14 cellular contexts compared by ENCODE assay signal in genomic region chr5:179909224-179909623, GRCh38. TPM values are rescaled to one million over a fixed set of nuclear protein-coding genes. Genes with fewer than 3 reads are reported as not detected.
DNase-seq lines count a peak whose midpoint lies in the region; ATAC-seq and TF ChIP-seq lines count a peak whose summit lies in the region.
"Had no signal": no experiment of that assay in that cellular context is flagged by ENCODE, and none has a peak within 500 bp of the region (broad histone marks: within the 10 kb centered on the region; RNA-seq: fewer than 3 reads in every experiment).

No MANE protein-coding gene starts in this region.

- ATAC-seq in activated naive CD8-positive, alpha-beta T cell treated with anti-CD3 and anti-CD28 coated beads, Interleukin-2, amount 50 U/mL, for 24 hours = no peak
- ATAC-seq in activated T-helper 17 cell treated with anti-CD3 and anti-CD28 coated beads, Interleukin-2, amount 50 U/mL, for 72 hours (replicated peaks) = no peak
- ATAC-seq in natural killer cell = no peak
- no peak for ATAC-seq in HG03442 (IDR thresholded peaks at IDR 0.05; ENCODE audit: unreplicated experiment)
- no peak for ATAC-seq in GM21390 (IDR thresholded peaks at IDR 0.05; ENCODE audit: unreplicated experiment)
- ATAC-seq: stimulated activated naive B cell treated with anti-CD40 and anti-IgM and Interleukin-4, amounts not matched to agents 10 μg/mL and 1 μg/mL and 100 μg/mL, for 72 hours had no signal

- H3K9me3 Mint-ChIP-seq in activated naive CD8-positive, alpha-beta T cell (ENCODE audit: low read depth) = no peaks in the 10 kb centered on the region
- H3K9me3 Mint-ChIP-seq in activated naive CD8-positive, alpha-beta T cell treated with anti-CD3 and anti-CD28 coated beads, Interleukin-2, amount 50 U/mL, for 24 hours = no peaks in the 10 kb centered on the region
- no peaks in the 10 kb centered on the region for H3K9me3 Mint-ChIP-seq in activated T-helper 17 cell treated with anti-CD3 and anti-CD28 coated beads, Interleukin-2, amount 50 U/mL, for 72 hours
- no peaks in the 10 kb centered on the region for H3K9me3 Mint-ChIP-seq in natural killer cell
- H3K9me3 Mint-ChIP-seq: stimulated activated naive B cell treated with anti-CD40 and anti-IgM and Interleukin-4, amounts not matched to agents 10 μg/mL and 1 μg/mL and 100 μg/mL, for 72 hours had no signal

- no peak for DNase-seq in activated naive CD8-positive, alpha-beta T cell treated with anti-CD3 and anti-CD28 coated beads, Interleukin-2, amount 50 U/mL, for 24 hours
- DNase-seq in natural killer cell (no peak), germinal center (ENCODE audit: low spot score) (no peak)
- DNase-seq: heart left ventricle; Karpas-422; NCI-H1092; NCI-H187 treated with DMSO at 0.1 percent for 48 hours; stimulated activated CD4-positive, alpha-beta T cell treated with anti-CD3 and anti-CD28 coated beads, Interleukin-2, amount 100 ng/mL, for 24 hours; stimulated activated naive B cell treated with anti-CD40 and anti-IgM and Interleukin-4, amounts not matched to agents 10 μg/mL and 1 μg/mL and 100 μg/mL, for 72 hours; testis had no signal

- intact Hi-C loops in natural killer cell (cut with micrococcal nuclease) = loop anchor here (2.0 kb wide), 1 partner anchor 146 kb away; no protein-coding TSS in a partner anchor

- no peaks in the 10 kb centered on the region for H3K27me3 Mint-ChIP-seq in activated naive CD8-positive, alpha-beta T cell
- H3K27me3 Mint-ChIP-seq in activated naive CD8-positive, alpha-beta T cell treated with anti-CD3 and anti-CD28 coated beads, Interleukin-2, amount 50 U/mL, for 24 hours = no peaks in the 10 kb centered on the region
- no peaks in the 10 kb centered on the region for H3K27me3 Mint-ChIP-seq in activated T-helper 17 cell treated with anti-CD3 and anti-CD28 coated beads, Interleukin-2, amount 50 U/mL, for 72 hours
- H3K27me3 Mint-ChIP-seq in natural killer cell (ENCODE audit: low read depth in 2 of 2) = no peaks in the 10 kb centered on the region
- H3K27me3 Mint-ChIP-seq: stimulated activated naive B cell treated with anti-CD40 and anti-IgM and Interleukin-4, amounts not matched to agents 10 μg/mL and 1 μg/mL and 100 μg/mL, for 72 hours had no signal

- H3K4me3 Mint-ChIP-seq in activated naive CD8-positive, alpha-beta T cell = peak overlapping the region; percentile 82
- no peak overlapping the region for H3K4me3 Mint-ChIP-seq in activated naive CD8-positive, alpha-beta T cell treated with anti-CD3 and anti-CD28 coated beads, Interleukin-2, amount 50 U/mL, for 24 hours
- peak overlapping the region; percentile 63 for H3K4me3 Mint-ChIP-seq in activated T-helper 17 cell treated with anti-CD3 and anti-CD28 coated beads, Interleukin-2, amount 50 U/mL, for 72 hours
- peak overlapping the region; percentile 74 for H3K4me3 Mint-ChIP-seq in natural killer cell

- peaks cover 4% of the 10 kb centered on the region for H3K36me3 Mint-ChIP-seq in activated naive CD8-positive, alpha-beta T cell
- H3K36me3 Mint-ChIP-seq in activated naive CD8-positive, alpha-beta T cell treated with anti-CD3 and anti-CD28 coated beads, Interleukin-2, amount 50 U/mL, for 24 hours (ENCODE audit: low read depth) = peaks cover 8% of the 10 kb centered on the region
- peaks cover 21% of the 10 kb centered on the region for H3K36me3 Mint-ChIP-seq in activated T-helper 17 cell treated with anti-CD3 and anti-CD28 coated beads, Interleukin-2, amount 50 U/mL, for 72 hours (ENCODE audit: low read depth)
- H3K36me3 Mint-ChIP-seq in natural killer cell = no peaks in the 10 kb centered on the region

- H3K27ac Mint-ChIP-seq in activated naive CD8-positive, alpha-beta T cell = peak overlapping the region; percentile 41
- no peak overlapping the region for H3K27ac Mint-ChIP-seq in activated naive CD8-positive, alpha-beta T cell treated with anti-CD3 and anti-CD28 coated beads, Interleukin-2, amount 50 U/mL, for 24 hours
- H3K27ac Mint-ChIP-seq in activated T-helper 17 cell treated with anti-CD3 and anti-CD28 coated beads, Interleukin-2, amount 50 U/mL, for 72 hours = peak overlapping the region; percentile 40
- H3K27ac Mint-ChIP-seq in natural killer cell = peak overlapping the region in 1 of 2 donors; percentile 46
- H3K27ac Mint-ChIP-seq: stimulated activated naive B cell treated with anti-CD40 and anti-IgM and Interleukin-4, amounts not matched to agents 10 μg/mL and 1 μg/mL and 100 μg/mL, for 72 hours had no signal

- H3K4me1 Mint-ChIP-seq in activated naive CD8-positive, alpha-beta T cell (ENCODE audit: low read depth) = peaks cover 8% of the 10 kb centered on the region
- H3K4me1 Mint-ChIP-seq in activated naive CD8-positive, alpha-beta T cell treated with anti-CD3 and anti-CD28 coated beads, Interleukin-2, amount 50 U/mL, for 24 hours = peaks cover 20% of the 10 kb centered on the region
- H3K4me1 Mint-ChIP-seq in activated T-helper 17 cell treated with anti-CD3 and anti-CD28 coated beads, Interleukin-2, amount 50 U/mL, for 72 hours = peaks cover 4% of the 10 kb centered on the region
- peaks cover 10 to 32% of the 10 kb centered on the region in 2 donors for H3K4me1 Mint-ChIP-seq in natural killer cell

- no peak for TF ChIP-seq CTCF in natural killer cell (IDR thresholded peaks at IDR 0.05)

RNA-seq across cellular contexts. Expression of gene TBC1D9B, which starts 1.5 kb away (rescaled TPM):
- total RNA-seq in activated T-helper 17 cell treated with anti-CD3 and anti-CD28 coated beads, Interleukin-2, amount 50 U/mL, for 72 hours = 100 to 1,000 TPM in 1 of 2 donors, 10 to 100 TPM in 1; 96.5 to 116 TPM
- 100 to 1,000 TPM; 102 to 115 (median 113) TPM for total RNA-seq in natural killer cell

RNA-seq across cellular contexts. Expression of gene MRNIP, which starts 50.6 kb away (rescaled TPM):
- 10 to 100 TPM; 17.4 to 35.2 TPM for total RNA-seq in activated T-helper 17 cell treated with anti-CD3 and anti-CD28 coated beads, Interleukin-2, amount 50 U/mL, for 72 hours
- total RNA-seq in natural killer cell = 10 to 100 TPM; 19.7 to 40.2 (median 25.4) TPM
